In the genomic region with DNA sequence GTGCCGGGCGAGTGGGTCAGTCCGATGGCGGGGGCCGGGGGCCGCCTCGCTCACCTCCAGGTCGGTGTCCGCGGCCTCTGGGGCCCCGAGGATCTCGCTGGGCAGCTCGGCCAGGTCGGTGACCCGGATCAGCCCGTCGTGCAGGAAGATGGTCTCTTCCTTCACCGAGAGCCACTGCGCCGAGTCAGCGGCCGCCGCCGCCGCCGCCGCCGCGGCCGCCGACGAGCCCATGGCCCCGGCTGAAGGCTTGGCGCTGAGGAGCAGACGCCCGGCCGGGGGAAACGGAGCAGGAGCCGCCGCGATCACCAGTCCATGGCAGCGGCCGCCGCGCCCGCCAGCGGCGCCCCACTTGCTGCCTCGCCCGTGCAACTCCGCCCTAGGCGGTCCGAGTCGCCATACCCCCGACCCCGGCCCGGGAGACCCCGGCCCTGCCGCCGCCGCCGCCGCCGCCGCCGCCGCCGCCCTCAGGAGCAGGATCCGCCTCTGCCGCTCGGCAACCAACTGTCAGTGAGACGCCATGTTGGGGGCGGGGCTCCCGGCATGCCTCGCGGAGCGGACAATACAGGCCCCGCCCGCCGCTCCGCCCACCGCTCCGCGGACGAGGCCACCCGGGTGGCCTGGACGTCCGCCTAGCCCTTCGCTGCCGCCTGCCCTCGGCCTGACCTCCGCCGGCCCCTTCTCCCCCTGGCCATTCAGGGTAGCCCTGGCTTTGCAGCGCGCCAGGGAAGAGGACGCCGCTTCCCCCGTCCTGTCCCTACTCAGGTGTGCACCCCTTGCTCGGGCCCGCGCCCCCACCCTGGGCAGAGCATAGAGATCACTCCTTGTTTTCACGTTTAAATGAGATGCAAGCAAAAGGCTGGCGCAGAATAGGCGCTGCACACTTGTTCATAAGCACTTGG, we compare ENCODE assay signal across 1 cellular context.
A peak's percentile ranks its signal among the peaks of the same experiment; 100 is the strongest.
TF ChIP-seq lines count a peak whose summit lies in the region.

A gene with protein sequence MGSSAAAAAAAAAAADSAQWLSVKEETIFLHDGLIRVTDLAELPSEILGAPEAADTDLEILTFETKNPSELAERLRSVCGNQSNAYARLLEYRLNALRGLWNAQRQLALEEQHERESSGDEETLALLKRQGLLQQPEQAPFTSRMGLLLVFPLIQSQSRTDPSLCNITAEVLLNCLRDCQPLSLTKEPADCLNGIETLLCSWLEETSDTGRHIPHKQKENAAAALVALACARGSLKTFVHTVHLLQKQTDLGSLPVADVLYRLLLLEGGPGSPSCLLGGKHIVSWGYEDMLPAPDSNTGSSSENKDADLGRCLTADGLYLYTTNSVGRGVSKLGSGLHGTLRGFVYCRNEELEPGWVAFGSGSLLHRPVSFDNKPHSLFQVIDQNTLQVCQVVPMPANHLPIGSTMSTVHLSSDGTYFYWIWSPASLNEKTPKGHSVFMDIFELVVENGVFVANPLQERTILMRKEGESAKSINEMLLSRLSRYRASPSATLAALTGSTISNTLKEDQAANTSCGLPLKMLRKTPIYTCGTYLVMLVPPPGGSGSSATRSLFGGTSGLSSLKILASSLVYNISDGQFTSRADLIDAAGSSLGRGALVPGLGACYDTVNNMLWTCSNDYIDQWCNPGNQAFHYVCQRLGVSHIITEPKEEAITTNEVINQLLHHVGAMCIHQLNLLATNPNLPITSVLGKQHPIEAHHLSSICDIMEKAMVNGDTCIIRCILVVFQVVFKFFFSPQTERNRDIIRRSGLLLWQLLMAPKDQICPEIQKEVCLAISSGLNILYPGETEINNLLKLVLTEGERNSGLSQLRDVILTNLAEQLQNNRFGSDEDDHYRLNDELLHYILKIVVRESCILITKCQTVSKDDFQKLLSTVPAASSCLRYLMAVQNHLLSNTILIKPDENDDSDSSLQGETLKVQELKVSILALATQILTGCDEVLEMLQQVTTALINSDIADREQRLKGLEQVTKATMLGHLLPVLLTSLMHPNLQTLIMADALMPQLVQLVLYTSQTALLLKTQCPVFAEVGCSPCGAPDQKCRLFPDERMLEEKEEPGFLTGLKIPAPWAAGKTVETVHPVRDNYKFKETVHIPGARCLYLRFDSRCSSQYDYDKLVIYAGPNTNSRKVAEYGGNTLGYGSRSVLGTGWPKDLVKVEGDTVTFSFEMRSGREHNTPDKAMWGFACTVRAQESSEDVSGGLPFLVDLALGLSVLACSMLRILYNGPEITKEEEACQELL (N-terminal part only) (minus strand): TSS at position 534 of the 899 bp plus-strand sequence. CDS start 303 bp downstream, at position 231.

TF ChIP-seq in K562, 482 proteins besides CTCF, POLR2A, EP300 and RAD21 (continued from another document and continues in another):
- TF ChIP-seq TBP (optimal IDR thresholded peaks at IDR 0.05; ENCODE audit: low read depth, low read length) (peak; percentile 81), NR4A1 (CRISPR knock-in tag; IDR thresholded peaks at IDR 0.05) (no peak), NR4A1 (tag; IDR thresholded peaks at IDR 0.05) (no peak), ZNF134 (CRISPR knock-in tag; conservative IDR thresholded peaks at IDR 0.05) (no peak), SNRNP70 (optimal IDR thresholded peaks at IDR 0.05; ENCODE audit: low read depth, low read length) (no peak), MTA1 (IDR thresholded peaks at IDR 0.05; ENCODE audit: borderline replicate concordance) (no peak), BRD9 (IDR thresholded peaks at IDR 0.05; ENCODE audit: low read depth, partially characterized antibody) (peak; percentile 50), ARID1B (IDR thresholded peaks at IDR 0.05) (0 out of 2 replicates have a peak, but pooled peaks have one; percentile 37), HMG20A (CRISPR knock-in tag; conservative IDR thresholded peaks at IDR 0.05) (no peak), ZNF253 (CRISPR knock-in tag; conservative IDR thresholded peaks at IDR 0.05) (no peak), NFYB (IDR thresholded peaks at IDR 0.05; ENCODE audit: extremely low read depth, insufficient read length) (no peak), ATF7 (IDR thresholded peaks at IDR 0.05) (peak; percentile 83), SMARCA4 (IDR thresholded peaks at IDR 0.05) (no peak), CBFA2T2 (conservative IDR thresholded peaks at IDR 0.05) (no peak), PRPF4 (IDR thresholded peaks at IDR 0.05; ENCODE audit: insufficient read depth, low read depth, low read length, poor library complexity, severe bottlenecking) (no peak)
- TF ChIP-seq, protein P1, sequence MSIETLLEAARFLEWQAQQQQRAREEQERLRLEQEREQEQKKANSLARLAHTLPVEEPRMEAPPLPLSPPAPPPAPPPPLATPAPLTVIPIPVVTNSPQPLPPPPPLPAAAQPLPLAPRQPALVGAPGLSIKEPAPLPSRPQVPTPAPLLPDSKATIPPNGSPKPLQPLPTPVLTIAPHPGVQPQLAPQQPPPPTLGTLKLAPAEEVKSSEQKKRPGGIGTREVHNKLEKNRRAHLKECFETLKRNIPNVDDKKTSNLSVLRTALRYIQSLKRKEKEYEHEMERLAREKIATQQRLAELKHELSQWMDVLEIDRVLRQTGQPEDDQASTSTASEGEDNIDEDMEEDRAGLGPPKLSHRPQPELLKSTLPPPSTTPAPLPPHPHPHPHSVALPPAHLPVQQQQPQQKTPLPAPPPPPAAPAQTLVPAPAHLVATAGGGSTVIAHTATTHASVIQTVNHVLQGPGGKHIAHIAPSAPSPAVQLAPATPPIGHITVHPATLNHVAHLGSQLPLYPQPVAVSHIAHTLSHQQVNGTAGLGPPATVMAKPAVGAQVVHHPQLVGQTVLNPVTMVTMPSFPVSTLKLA (conservative IDR thresholded peaks at IDR 0.05): peak; percentile 19 to 67; a peak in 2 of 4 replicates
- TF ChIP-seq, protein P2, sequence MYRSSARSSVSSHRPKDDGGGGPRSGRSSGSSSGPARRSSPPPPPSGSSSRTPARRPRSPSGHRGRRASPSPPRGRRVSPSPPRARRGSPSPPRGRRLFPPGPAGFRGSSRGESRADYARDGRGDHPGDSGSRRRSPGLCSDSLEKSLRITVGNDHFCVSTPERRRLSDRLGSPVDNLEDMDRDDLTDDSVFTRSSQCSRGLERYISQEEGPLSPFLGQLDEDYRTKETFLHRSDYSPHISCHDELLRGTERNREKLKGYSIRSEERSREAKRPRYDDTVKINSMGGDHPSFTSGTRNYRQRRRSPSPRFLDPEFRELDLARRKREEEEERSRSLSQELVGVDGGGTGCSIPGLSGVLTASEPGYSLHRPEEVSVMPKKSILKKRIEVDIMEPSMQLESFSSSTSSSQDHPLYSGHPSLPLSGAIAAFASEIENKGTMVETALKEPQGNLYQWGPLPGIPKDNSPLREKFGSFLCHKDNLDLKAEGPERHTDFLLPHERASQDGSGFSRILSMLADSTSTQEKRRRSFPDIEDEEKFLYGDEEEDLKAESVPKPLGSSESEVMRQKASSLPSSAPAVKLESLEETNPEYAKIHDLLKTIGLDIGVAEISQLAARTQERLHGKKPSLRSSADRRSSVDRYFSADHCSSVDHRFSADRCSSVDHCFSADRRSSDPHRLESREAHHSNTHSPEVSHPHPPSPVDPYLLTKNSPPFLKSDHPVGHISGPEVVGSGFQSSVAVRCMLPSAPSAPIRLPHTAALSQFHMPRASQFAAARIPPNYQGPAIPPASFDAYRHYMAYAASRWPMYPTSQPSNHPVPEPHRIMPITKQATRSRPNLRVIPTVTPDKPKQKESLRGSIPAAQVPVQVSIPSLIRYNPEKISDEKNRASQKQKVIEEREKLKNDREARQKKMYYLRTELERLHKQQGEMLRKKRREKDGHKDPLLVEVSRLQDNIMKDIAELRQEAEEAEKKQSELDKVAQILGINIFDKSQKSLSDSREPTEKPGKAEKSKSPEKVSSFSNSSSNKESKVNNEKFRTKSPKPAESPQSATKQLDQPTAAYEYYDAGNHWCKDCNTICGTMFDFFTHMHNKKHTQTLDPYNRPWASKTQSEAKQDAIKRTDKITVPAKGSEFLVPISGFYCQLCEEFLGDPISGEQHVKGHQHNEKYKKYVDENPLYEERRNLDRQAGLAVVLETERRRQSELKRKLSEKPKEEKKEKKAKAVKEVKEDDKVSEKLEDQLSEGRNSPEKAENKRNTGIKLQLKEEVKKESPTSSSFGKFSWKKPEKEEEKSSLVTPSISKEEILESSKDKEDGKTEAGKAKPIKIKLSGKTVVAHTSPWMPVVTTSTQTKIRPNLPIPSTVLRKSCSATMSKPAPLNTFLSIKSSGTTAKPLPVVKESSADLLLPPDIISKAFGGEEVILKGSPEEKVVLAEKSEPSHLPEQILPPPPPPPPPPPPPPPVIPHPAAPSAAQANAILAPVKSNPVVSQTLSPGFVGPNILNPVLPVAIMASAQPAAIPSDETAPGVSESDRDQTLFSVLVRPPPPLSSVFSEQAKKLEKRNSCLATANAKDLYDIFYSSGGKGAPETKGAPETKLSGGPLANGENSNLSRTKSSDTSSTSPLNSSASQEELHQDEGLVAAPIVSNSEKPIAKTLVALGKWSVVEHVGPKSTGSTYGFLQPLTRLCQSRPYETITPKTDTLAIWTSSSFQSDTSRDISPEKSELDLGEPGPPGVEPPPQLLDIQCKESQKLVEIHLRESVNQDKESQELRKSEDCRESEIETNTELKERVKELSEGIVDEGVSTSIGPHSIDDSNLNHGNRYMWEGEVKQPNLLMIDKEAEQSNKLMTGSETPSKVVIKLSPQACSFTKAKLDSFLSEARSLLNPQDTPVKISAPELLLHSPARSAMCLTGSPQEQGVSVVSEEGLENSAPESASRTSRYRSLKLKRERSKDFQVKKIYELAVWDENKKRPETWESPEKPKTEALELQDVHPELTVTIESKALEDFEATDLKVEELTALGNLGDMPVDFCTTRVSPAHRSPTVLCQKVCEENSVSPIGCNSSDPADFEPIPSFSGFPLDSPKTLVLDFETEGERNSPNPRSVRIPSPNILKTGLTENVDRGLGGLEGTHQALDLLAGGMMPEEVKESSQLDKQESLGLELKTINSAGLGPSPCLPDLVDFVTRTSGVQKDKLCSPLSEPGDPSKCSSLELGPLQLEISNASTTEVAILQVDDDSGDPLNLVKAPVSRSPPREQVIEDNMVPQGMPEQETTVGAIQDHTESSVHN (IDR thresholded peaks at IDR 0.05; ENCODE audit: borderline replicate concordance in 1 of 2, low read depth in 1 of 2): no peak
- TF ChIP-seq, protein P3, sequence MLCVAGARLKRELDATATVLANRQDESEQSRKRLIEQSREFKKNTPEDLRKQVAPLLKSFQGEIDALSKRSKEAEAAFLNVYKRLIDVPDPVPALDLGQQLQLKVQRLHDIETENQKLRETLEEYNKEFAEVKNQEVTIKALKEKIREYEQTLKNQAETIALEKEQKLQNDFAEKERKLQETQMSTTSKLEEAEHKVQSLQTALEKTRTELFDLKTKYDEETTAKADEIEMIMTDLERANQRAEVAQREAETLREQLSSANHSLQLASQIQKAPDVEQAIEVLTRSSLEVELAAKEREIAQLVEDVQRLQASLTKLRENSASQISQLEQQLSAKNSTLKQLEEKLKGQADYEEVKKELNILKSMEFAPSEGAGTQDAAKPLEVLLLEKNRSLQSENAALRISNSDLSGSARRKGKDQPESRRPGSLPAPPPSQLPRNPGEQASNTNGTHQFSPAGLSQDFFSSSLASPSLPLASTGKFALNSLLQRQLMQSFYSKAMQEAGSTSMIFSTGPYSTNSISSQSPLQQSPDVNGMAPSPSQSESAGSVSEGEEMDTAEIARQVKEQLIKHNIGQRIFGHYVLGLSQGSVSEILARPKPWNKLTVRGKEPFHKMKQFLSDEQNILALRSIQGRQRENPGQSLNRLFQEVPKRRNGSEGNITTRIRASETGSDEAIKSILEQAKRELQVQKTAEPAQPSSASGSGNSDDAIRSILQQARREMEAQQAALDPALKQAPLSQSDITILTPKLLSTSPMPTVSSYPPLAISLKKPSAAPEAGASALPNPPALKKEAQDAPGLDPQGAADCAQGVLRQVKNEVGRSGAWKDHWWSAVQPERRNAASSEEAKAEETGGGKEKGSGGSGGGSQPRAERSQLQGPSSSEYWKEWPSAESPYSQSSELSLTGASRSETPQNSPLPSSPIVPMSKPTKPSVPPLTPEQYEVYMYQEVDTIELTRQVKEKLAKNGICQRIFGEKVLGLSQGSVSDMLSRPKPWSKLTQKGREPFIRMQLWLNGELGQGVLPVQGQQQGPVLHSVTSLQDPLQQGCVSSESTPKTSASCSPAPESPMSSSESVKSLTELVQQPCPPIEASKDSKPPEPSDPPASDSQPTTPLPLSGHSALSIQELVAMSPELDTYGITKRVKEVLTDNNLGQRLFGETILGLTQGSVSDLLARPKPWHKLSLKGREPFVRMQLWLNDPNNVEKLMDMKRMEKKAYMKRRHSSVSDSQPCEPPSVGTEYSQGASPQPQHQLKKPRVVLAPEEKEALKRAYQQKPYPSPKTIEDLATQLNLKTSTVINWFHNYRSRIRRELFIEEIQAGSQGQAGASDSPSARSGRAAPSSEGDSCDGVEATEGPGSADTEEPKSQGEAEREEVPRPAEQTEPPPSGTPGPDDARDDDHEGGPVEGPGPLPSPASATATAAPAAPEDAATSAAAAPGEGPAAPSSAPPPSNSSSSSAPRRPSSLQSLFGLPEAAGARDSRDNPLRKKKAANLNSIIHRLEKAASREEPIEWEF (CRISPR knock-in tag; IDR thresholded peaks at IDR 0.05): no peak
- TF ChIP-seq, protein P4, sequence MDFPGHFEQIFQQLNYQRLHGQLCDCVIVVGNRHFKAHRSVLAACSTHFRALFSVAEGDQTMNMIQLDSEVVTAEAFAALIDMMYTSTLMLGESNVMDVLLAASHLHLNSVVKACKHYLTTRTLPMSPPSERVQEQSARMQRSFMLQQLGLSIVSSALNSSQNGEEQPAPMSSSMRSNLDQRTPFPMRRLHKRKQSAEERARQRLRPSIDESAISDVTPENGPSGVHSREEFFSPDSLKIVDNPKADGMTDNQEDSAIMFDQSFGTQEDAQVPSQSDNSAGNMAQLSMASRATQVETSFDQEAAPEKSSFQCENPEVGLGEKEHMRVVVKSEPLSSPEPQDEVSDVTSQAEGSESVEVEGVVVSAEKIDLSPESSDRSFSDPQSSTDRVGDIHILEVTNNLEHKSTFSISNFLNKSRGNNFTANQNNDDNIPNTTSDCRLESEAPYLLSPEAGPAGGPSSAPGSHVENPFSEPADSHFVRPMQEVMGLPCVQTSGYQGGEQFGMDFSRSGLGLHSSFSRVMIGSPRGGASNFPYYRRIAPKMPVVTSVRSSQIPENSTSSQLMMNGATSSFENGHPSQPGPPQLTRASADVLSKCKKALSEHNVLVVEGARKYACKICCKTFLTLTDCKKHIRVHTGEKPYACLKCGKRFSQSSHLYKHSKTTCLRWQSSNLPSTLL (IDR thresholded peaks at IDR 0.05): no peak
- TF ChIP-seq, protein P5, sequence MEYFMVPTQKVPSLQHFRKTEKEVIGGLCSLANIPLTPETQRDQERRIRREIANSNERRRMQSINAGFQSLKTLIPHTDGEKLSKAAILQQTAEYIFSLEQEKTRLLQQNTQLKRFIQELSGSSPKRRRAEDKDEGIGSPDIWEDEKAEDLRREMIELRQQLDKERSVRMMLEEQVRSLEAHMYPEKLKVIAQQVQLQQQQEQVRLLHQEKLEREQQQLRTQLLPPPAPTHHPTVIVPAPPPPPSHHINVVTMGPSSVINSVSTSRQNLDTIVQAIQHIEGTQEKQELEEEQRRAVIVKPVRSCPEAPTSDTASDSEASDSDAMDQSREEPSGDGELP (CRISPR knock-in tag; IDR thresholded peaks at IDR 0.05; ENCODE audit: borderline replicate concordance): peak; percentile 67
